Comparison of ENCODE assay signal across 1 cellular context in the genomic region with DNA sequence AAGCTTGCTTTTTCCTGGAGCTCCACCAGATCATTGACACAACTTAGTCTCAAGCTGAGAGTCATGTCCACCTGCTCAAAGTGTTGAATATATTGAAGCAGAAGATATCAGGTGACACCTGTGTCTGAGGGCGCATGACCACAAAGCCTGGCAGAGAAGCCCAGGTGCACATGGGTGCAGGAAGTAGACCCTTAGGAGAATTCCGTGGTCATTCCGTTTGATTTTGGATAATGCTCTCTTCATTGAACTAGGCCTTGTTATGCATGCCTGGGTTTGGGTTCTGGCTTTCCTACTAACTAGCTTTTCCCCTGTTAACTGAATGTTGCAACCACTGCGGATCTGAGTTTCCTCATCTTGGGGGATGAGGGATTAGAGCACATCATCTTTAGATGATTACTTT.
TF ChIP-seq lines count a peak whose summit lies in the region.

No MANE protein-coding gene starts in this region.

TF ChIP-seq in GM12878, 131 proteins besides CTCF, POLR2A, EP300 and RAD21:
- TF ChIP-seq RELA (IDR thresholded peaks at IDR 0.05; ENCODE audit: borderline replicate concordance, partially characterized antibody) = no peak
- TF ChIP-seq YBX1 (IDR thresholded peaks at IDR 0.05) = no peak
- TF ChIP-seq LARP7 (IDR thresholded peaks at IDR 0.05) = 0 out of 2 replicates have a peak, but pooled peaks have one; percentile 37
- no peak for TF ChIP-seq PKNOX1 (IDR thresholded peaks at IDR 0.05)
- 0 out of 2 replicates have a peak, but pooled peaks have one; percentile 42 for TF ChIP-seq TCF12 (IDR thresholded peaks at IDR 0.05; ENCODE audit: low read depth, low read length)
- TF ChIP-seq, protein P1, sequence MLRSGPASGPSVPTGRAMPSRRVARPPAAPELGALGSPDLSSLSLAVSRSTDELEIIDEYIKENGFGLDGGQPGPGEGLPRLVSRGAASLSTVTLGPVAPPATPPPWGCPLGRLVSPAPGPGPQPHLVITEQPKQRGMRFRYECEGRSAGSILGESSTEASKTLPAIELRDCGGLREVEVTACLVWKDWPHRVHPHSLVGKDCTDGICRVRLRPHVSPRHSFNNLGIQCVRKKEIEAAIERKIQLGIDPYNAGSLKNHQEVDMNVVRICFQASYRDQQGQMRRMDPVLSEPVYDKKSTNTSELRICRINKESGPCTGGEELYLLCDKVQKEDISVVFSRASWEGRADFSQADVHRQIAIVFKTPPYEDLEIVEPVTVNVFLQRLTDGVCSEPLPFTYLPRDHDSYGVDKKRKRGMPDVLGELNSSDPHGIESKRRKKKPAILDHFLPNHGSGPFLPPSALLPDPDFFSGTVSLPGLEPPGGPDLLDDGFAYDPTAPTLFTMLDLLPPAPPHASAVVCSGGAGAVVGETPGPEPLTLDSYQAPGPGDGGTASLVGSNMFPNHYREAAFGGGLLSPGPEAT (IDR thresholded peaks at IDR 0.05; ENCODE audit: low read depth) = no peak
- TF ChIP-seq, protein P2, sequence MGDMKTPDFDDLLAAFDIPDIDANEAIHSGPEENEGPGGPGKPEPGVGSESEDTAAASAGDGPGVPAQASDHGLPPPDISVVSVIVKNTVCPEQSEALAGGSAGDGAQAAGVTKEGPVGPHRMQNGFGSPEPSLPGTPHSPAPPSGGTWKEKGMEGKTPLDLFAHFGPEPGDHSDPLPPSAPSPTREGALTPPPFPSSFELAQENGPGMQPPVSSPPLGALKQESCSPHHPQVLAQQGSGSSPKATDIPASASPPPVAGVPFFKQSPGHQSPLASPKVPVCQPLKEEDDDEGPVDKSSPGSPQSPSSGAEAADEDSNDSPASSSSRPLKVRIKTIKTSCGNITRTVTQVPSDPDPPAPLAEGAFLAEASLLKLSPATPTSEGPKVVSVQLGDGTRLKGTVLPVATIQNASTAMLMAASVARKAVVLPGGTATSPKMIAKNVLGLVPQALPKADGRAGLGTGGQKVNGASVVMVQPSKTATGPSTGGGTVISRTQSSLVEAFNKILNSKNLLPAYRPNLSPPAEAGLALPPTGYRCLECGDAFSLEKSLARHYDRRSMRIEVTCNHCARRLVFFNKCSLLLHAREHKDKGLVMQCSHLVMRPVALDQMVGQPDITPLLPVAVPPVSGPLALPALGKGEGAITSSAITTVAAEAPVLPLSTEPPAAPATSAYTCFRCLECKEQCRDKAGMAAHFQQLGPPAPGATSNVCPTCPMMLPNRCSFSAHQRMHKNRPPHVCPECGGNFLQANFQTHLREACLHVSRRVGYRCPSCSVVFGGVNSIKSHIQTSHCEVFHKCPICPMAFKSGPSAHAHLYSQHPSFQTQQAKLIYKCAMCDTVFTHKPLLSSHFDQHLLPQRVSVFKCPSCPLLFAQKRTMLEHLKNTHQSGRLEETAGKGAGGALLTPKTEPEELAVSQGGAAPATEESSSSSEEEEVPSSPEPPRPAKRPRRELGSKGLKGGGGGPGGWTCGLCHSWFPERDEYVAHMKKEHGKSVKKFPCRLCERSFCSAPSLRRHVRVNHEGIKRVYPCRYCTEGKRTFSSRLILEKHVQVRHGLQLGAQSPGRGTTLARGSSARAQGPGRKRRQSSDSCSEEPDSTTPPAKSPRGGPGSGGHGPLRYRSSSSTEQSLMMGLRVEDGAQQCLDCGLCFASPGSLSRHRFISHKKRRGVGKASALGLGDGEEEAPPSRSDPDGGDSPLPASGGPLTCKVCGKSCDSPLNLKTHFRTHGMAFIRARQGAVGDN (IDR thresholded peaks at IDR 0.05) = 0 out of 2 replicates have a peak, but pooled peaks have one; percentile 35
- no peak for TF ChIP-seq NFXL1 (IDR thresholded peaks at IDR 0.05; ENCODE audit: borderline replicate concordance)
- TF ChIP-seq RUNX3 (IDR thresholded peaks at IDR 0.05; ENCODE audit: low read length) = peak; percentile 42; the same call in 1 of the 2 replicates
- TF ChIP-seq ZZZ3 (IDR thresholded peaks at IDR 0.05; ENCODE audit: control insufficient read depth, insufficient read length, low read depth) = no peak
- TF ChIP-seq, protein P3, sequence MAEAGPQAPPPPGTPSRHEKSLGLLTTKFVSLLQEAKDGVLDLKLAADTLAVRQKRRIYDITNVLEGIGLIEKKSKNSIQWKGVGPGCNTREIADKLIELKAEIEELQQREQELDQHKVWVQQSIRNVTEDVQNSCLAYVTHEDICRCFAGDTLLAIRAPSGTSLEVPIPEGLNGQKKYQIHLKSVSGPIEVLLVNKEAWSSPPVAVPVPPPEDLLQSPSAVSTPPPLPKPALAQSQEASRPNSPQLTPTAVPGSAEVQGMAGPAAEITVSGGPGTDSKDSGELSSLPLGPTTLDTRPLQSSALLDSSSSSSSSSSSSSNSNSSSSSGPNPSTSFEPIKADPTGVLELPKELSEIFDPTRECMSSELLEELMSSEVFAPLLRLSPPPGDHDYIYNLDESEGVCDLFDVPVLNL (IDR thresholded peaks at IDR 0.05; ENCODE audit: low read depth, low read length) = no peak
- TF ChIP-seq ZSCAN29 (IDR thresholded peaks at IDR 0.05) = no peak
- no peak for TF ChIP-seq POU2F2 (IDR thresholded peaks at IDR 0.05; ENCODE audit: borderline replicate concordance, low read depth, low read length)
- TF ChIP-seq SMC3 (IDR thresholded peaks at IDR 0.05; ENCODE audit: borderline replicate concordance, low read length) = no peak
- no peak for TF ChIP-seq EZH2 (IDR thresholded peaks at IDR 0.05; ENCODE audit: borderline replicate concordance, control insufficient read depth, low read depth, low read length)
